ENCODE assay signal across 8 cellular contexts in genomic region chr3:105518806-105519418, GRCh38.
DNase-seq lines count a peak whose midpoint lies in the region; ATAC-seq, FAIRE-seq and TF ChIP-seq lines count a peak whose summit lies in the region.

No MANE protein-coding gene starts in this region.

- peak; percentile 81 for TF ChIP-seq CTCF in CD4-positive, alpha-beta T cell (IDR thresholded peaks at IDR 0.05)

- TF ChIP-seq POLR2A in erythroblast (IDR thresholded peaks at IDR 0.05; ENCODE audit: low read length) = no peak

- H3K27me3 Mint-ChIP-seq in CD4-positive, alpha-beta T cell = no peaks in the 10 kb centered on the region
- H3K27me3 Mint-ChIP-seq in naive thymus-derived CD8-positive, alpha-beta T cell = peaks cover 0 to 2% (median 0%) of the 10 kb centered on the region in 5 donors
- no peaks in the 10 kb centered on the region for H3K27me3 Mint-ChIP-seq in activated T-helper 2 cell treated with anti-CD3 and anti-CD28 coated beads, Interferon-gamma antibody, Interleukin-2, Interleukin-4, amounts not matched to agents 10 μg/mL and 5 μg/mL and 100 μg/mL, durations not matched to agents 14 hours and 24 hours and 36 hours (ENCODE audit: low read depth)

- H3K4me1 Mint-ChIP-seq in CD4-positive, alpha-beta T cell (ENCODE audit: low read depth) = peaks cover 4% of the 10 kb centered on the region
- H3K4me1 Mint-ChIP-seq in naive thymus-derived CD8-positive, alpha-beta T cell = peaks cover 0 to 3% (median 2%) of the 10 kb centered on the region in 4 donors
- H3K4me1 Mint-ChIP-seq in activated T-helper 2 cell treated with anti-CD3 and anti-CD28 coated beads, Interferon-gamma antibody, Interleukin-2, Interleukin-4, amounts not matched to agents 10 μg/mL and 5 μg/mL and 100 μg/mL, durations not matched to agents 14 hours and 24 hours and 36 hours (ENCODE audit: low read depth) = peaks cover 12% of the 10 kb centered on the region

- peak in 3 of 10 experiments; percentile 1 to 6 (median 3) for DNase-seq in CD4-positive, alpha-beta T cell
- DNase-seq in GM18507 (ENCODE audit: extremely low spot score, insufficient read length, low read depth) (no peak), NCI-H1105 treated with DMSO at 0.1 percent for 48 hours (lab: John Stamatoyannopoulos, UW) (peak; percentile 68), SW 1271 (lab: John Stamatoyannopoulos, UW) (peak; percentile 6 to 61), erythroblast (lab: John Stamatoyannopoulos, UW) (peak; percentile 50 to 67)
- peak in 7 of 10 donors; percentile 5 to 53 (median 17) for DNase-seq in naive thymus-derived CD8-positive, alpha-beta T cell
- DNase-seq in activated T-helper 2 cell treated with anti-CD3 and anti-CD28 coated beads, Interferon-gamma antibody, Interleukin-2, Interleukin-4, amounts not matched to agents 10 μg/mL and 5 μg/mL and 100 μg/mL, durations not matched to agents 14 hours and 24 hours and 36 hours (ENCODE audit: low spot score) = no peak

- no peaks in the 10 kb centered on the region for H3K9me3 Mint-ChIP-seq in CD4-positive, alpha-beta T cell
- no peaks in the 10 kb centered on the region for H3K9me3 Mint-ChIP-seq in naive thymus-derived CD8-positive, alpha-beta T cell
- H3K9me3 Mint-ChIP-seq in activated T-helper 2 cell treated with anti-CD3 and anti-CD28 coated beads, Interferon-gamma antibody, Interleukin-2, Interleukin-4, amounts not matched to agents 10 μg/mL and 5 μg/mL and 100 μg/mL, durations not matched to agents 14 hours and 24 hours and 36 hours = no peaks in the 10 kb centered on the region

- no peaks in the 10 kb centered on the region for H3K27me3 ChIP-seq in CD4-positive, alpha-beta T cell (ENCODE audit: control insufficient read depth, insufficient read depth, low read length)

- H3K36me3 Mint-ChIP-seq in CD4-positive, alpha-beta T cell (ENCODE audit: low read depth) = no peaks in the 10 kb centered on the region
- H3K36me3 Mint-ChIP-seq in naive thymus-derived CD8-positive, alpha-beta T cell = no peaks in the 10 kb centered on the region
- H3K36me3 Mint-ChIP-seq in activated T-helper 2 cell treated with anti-CD3 and anti-CD28 coated beads, Interferon-gamma antibody, Interleukin-2, Interleukin-4, amounts not matched to agents 10 μg/mL and 5 μg/mL and 100 μg/mL, durations not matched to agents 14 hours and 24 hours and 36 hours (ENCODE audit: low read depth) = no peaks in the 10 kb centered on the region

- FAIRE-seq in GM18507 (lab: Jason Lieb, UNC) = peak; percentile 86

- intact Hi-C loops in CD4-positive, alpha-beta T cell (cut with DNase I, micrococcal nuclease) = loop anchor here (2.0 to 10.0 kb wide), 3 partner anchors 924 to 957 kb away; no protein-coding TSS in a partner anchor
- intact Hi-C loops in activated T-helper 2 cell treated with anti-CD3 and anti-CD28 coated beads, Interferon-gamma antibody, Interleukin-2, Interleukin-4, amounts not matched to agents 10 μg/mL and 5 μg/mL and 100 μg/mL, durations not matched to agents 14 hours and 24 hours and 36 hours (cut with micrococcal nuclease) = loop anchor here (2.0 to 10.0 kb wide), 2 partner anchors 152 to 954 kb away; partner anchors contain the start of gene ALCAM

- ATAC-seq in CD4-positive, alpha-beta T cell (ENCODE audit: poor library complexity) = peak; percentile 64
- ATAC-seq in HG02852 (IDR thresholded peaks at IDR 0.05; ENCODE audit: unreplicated experiment) = peak; percentile 90
- ATAC-seq in naive thymus-derived CD8-positive, alpha-beta T cell = peak; percentile 70 to 72

- POLR2A ChIA-PET in CD4-positive, alpha-beta T cell (lab: Charles Lee) = no interaction called here
- POLR2A ChIA-PET in naive thymus-derived CD8-positive, alpha-beta T cell (lab: Charles Lee) = no interaction called here

- CTCF ChIA-PET in CD4-positive, alpha-beta T cell (lab: Charles Lee) = interaction anchor here (1.1 to 2.5 kb wide), 2 partner anchors 922 to 1091 kb away, joined by 3 to 6 read pairs; no protein-coding TSS in a partner anchor

- no peaks in the 10 kb centered on the region for H3K9me3 ChIP-seq in CD4-positive, alpha-beta T cell (ENCODE audit: control insufficient read depth, low read length)

- no peak overlapping the region for H3K27ac Mint-ChIP-seq in CD4-positive, alpha-beta T cell
- H3K27ac Mint-ChIP-seq in naive thymus-derived CD8-positive, alpha-beta T cell = no peak overlapping the region
- no peak overlapping the region for H3K27ac Mint-ChIP-seq in activated T-helper 2 cell treated with anti-CD3 and anti-CD28 coated beads, Interferon-gamma antibody, Interleukin-2, Interleukin-4, amounts not matched to agents 10 μg/mL and 5 μg/mL and 100 μg/mL, durations not matched to agents 14 hours and 24 hours and 36 hours

- H3K4me3 Mint-ChIP-seq in CD4-positive, alpha-beta T cell = no peak overlapping the region
- no peak overlapping the region for H3K4me3 Mint-ChIP-seq in naive thymus-derived CD8-positive, alpha-beta T cell
- H3K4me3 Mint-ChIP-seq in activated T-helper 2 cell treated with anti-CD3 and anti-CD28 coated beads, Interferon-gamma antibody, Interleukin-2, Interleukin-4, amounts not matched to agents 10 μg/mL and 5 μg/mL and 100 μg/mL, durations not matched to agents 14 hours and 24 hours and 36 hours (ENCODE audit: low read depth) = no peak overlapping the region

- no peak overlapping the region for H3K27ac ChIP-seq in CD4-positive, alpha-beta T cell (ENCODE audit: low read depth, low read length)

Comparison
In these comparisons a context has a peak if more than half of its experiments do, and no peak if none do; other contexts are left out.
1. DNase-seq: peak in NCI-H1105 treated with DMSO at 0.1 percent for 48 hours (single experiment), SW 1271 (2 of 2), erythroblast (2 of 2) and naive thymus-derived CD8-positive, alpha-beta T cell (7 of 10); none in GM18507 (single experiment) and activated T-helper 2 cell treated with anti-CD3 and anti-CD28 coated beads, Interferon-gamma antibody, Interleukin-2, Interleukin-4, amounts not matched to agents 10 μg/mL and 5 μg/mL and 100 μg/mL, durations not matched to agents 14 hours and 24 hours and 36 hours (single experiment).
2. Peak in every context shown above with its lines, with median percentiles within 50 percentile points of each other: ATAC-seq.